ENCODE assay signal across 1 cellular context in the genomic region with DNA sequence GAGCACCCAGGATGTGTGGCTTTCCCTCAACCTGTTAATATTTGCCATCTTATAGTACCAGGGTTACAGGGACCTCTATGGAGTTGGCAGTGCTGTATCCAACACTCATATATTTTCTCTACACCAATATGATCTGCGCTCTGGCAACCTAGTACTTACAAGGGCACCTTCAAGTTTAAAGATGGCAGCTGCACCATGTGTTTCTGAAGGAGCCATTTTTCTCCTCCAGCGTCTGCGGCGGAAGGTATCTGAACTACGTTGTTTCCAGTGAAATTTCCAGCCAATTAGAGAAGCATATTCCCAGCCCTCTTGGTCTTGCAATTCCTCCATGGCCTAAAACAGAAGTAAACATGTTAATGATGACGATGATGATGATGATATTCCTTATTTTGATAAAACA.
TF ChIP-seq lines count a peak whose summit lies in the region.

No MANE protein-coding gene starts in this region.

TF ChIP-seq in K562, 482 proteins besides CTCF, POLR2A, EP300 and RAD21 (continued from another document):
- TF ChIP-seq, protein P1, sequence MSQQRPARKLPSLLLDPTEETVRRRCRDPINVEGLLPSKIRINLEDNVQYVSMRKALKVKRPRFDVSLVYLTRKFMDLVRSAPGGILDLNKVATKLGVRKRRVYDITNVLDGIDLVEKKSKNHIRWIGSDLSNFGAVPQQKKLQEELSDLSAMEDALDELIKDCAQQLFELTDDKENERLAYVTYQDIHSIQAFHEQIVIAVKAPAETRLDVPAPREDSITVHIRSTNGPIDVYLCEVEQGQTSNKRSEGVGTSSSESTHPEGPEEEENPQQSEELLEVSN (IDR thresholded peaks at IDR 0.05; ENCODE audit: borderline replicate concordance in 1 of 2, extremely low read depth in 1 of 2, insufficient read depth in 1 of 2, insufficient read length in 1 of 2, low read depth in 1 of 2, low read length in 1 of 2, poor library complexity in 1 of 2, severe bottlenecking in 1 of 2): peak in 1 of 2 experiments; percentile 36
- TF ChIP-seq, protein P2, sequence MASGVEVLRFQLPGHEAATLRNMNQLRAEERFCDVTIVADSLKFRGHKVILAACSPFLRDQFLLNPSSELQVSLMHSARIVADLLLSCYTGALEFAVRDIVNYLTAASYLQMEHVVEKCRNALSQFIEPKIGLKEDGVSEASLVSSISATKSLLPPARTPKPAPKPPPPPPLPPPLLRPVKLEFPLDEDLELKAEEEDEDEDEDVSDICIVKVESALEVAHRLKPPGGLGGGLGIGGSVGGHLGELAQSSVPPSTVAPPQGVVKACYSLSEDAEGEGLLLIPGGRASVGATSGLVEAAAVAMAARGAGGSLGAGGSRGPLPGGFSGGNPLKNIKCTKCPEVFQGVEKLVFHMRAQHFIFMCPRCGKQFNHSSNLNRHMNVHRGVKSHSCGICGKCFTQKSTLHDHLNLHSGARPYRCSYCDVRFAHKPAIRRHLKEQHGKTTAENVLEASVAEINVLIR (CRISPR knock-in tag; IDR thresholded peaks at IDR 0.05): no peak
- TF ChIP-seq L3MBTL2 (IDR thresholded peaks at IDR 0.05): 0 out of 2 replicates have a peak, but pooled peaks have one; percentile 20
